ENCODE assay signal across 8 cellular contexts in genomic region chr3:15063656-15064286, GRCh38. TPM values are rescaled to one million over a fixed set of nuclear protein-coding genes. Genes with fewer than 3 reads are reported as not detected.
A peak's percentile ranks its signal among the peaks of the same experiment; 100 is the strongest.
DNase-seq lines count a peak whose midpoint lies in the region; ATAC-seq and TF ChIP-seq lines count a peak whose summit lies in the region.

No MANE protein-coding gene starts in this region.

- peaks cover 12% of the 10 kb centered on the region for H3K27me3 Mint-ChIP-seq in GM23338 (ENCODE audit: insufficient read depth, low read depth, poor library complexity)
- H3K27me3 Mint-ChIP-seq in activated CD4-positive, alpha-beta memory T cell treated with anti-CD3 and anti-CD28 coated beads for 36 hours = no peaks in the 10 kb centered on the region

- CTCF ChIA-PET in activated CD4-positive, alpha-beta memory T cell treated with anti-CD3 and anti-CD28 coated beads for 36 hours (lab: Charles Lee) = interaction anchor here (2.6 kb wide), 1 partner anchor 137 kb away, joined by 11 read pairs; no protein-coding TSS in a partner anchor

- TF ChIP-seq CTCF in GM23338 (conservative IDR thresholded peaks at IDR 0.05; ENCODE audit: low read depth in 2 of 2) (no peak), left ventricle myocardium inferior (IDR thresholded peaks at IDR 0.05; ENCODE audit: borderline replicate concordance) (no peak)

- H3K27me3 ChIP-seq in GM23338 (ENCODE audit: insufficient read depth) (no peaks in the 10 kb centered on the region), left ventricle myocardium inferior (ENCODE audit: low read depth) (no peaks in the 10 kb centered on the region), skeletal muscle satellite cell (ENCODE audit: control insufficient read depth, insufficient read depth, low read length) (no peaks in the 10 kb centered on the region)

- no peak overlapping the region for H2AFZ ChIP-seq in GM23338

- ATAC-seq in GM23338 (no peak), HG03432 (IDR thresholded peaks at IDR 0.05; ENCODE audit: unreplicated experiment) (no peak)

- H3K4me1 Mint-ChIP-seq in GM23338 = peaks cover 18% of the 10 kb centered on the region
- H3K4me1 Mint-ChIP-seq in activated CD4-positive, alpha-beta memory T cell treated with anti-CD3 and anti-CD28 coated beads for 36 hours (ENCODE audit: low read depth) = peaks cover 24% of the 10 kb centered on the region

- H3K27ac ChIP-seq in GM23338 (ENCODE audit: low read depth) (no peak overlapping the region), left ventricle myocardium inferior (replicated peaks) (peak overlapping the region; percentile 90)

- H3K4me3 ChIP-seq in GM23338 = peak overlapping the region; percentile 93
- H3K4me3 ChIP-seq in left ventricle myocardium inferior = peak overlapping the region; percentile 81
- peak overlapping the region; percentile 91 for H3K4me3 ChIP-seq in skeletal muscle satellite cell (ENCODE audit: low read length)

- no peaks in the 10 kb centered on the region for H3F3A ChIP-seq in GM23338 (replicated peaks; ENCODE audit: low read depth)

- peaks cover 6% of the 10 kb centered on the region; the same call in 1 of the 2 replicates for H3K4me1 ChIP-seq in GM23338 (ENCODE audit: insufficient read depth)
- H3K4me1 ChIP-seq in left ventricle myocardium inferior = peaks cover 34% of the 10 kb centered on the region
- H3K4me1 ChIP-seq in skeletal muscle satellite cell (ENCODE audit: control insufficient read depth, insufficient read depth, low read length) = peaks cover 17% of the 10 kb centered on the region

- H3K9me3 ChIP-seq in left ventricle myocardium inferior (replicated peaks) = no peaks in the 10 kb centered on the region
- no peaks in the 10 kb centered on the region for H3K9me3 ChIP-seq in skeletal muscle satellite cell (replicated peaks; ENCODE audit: low read length)

- peaks cover 8% of the 10 kb centered on the region; the same call in 1 of the 2 replicates for H4K20me1 ChIP-seq in GM23338 (replicated peaks; ENCODE audit: insufficient read depth)

- POLR2A ChIA-PET in activated CD4-positive, alpha-beta memory T cell treated with anti-CD3 and anti-CD28 coated beads for 36 hours (lab: Charles Lee) = interaction anchor here (1.6 kb wide), 2 partner anchors 98 to 117 kb away, joined by 4 to 7 read pairs; partner anchors contain the start of gene NR2C2

- H3K9ac ChIP-seq in skeletal muscle satellite cell (ENCODE audit: low read depth, low read length) = peak overlapping the region; percentile 96

- DNase-seq in GM23338 (ENCODE audit: low spot score) (no peak), left ventricle myocardium inferior (no peak), NCI-H2171 (lab: John Stamatoyannopoulos, UW) (no peak), MV-4-11 (lab: John Stamatoyannopoulos, UW) (no peak)
- DNase-seq in activated CD4-positive, alpha-beta memory T cell treated with anti-CD3 and anti-CD28 coated beads for 36 hours = no peak
- DNase-seq in stimulated activated naive CD4-positive, alpha-beta T cell (lab: John Stamatoyannopoulos, UW) = no peak

- H3K36me3 ChIP-seq in GM23338 (ENCODE audit: insufficient read depth) (peaks cover 3% of the 10 kb centered on the region), left ventricle myocardium inferior (peaks cover 10% of the 10 kb centered on the region), skeletal muscle satellite cell (ENCODE audit: insufficient read depth, low read length) (peaks cover 5% of the 10 kb centered on the region)

- intact Hi-C loops in activated CD4-positive, alpha-beta memory T cell treated with anti-CD3 and anti-CD28 coated beads for 36 hours (cut with micrococcal nuclease) = no loop called here
- intact Hi-C loops in left ventricle myocardium inferior (cut with micrococcal nuclease) = no loop called here

- H3K9me2 ChIP-seq in GM23338 (ENCODE audit: insufficient read depth) = no peaks in the 10 kb centered on the region

- H3K4me2 ChIP-seq in GM23338 = peak overlapping the region; percentile 77
- H3K4me2 ChIP-seq in skeletal muscle satellite cell (ENCODE audit: low read length) = peak overlapping the region; percentile 84

- H3K79me2 ChIP-seq in GM23338 (replicated peaks; ENCODE audit: insufficient read depth) = peaks cover 44% of the 10 kb centered on the region

- peaks cover 4% of the 10 kb centered on the region for H3K9me3 Mint-ChIP-seq in GM23338
- no peaks in the 10 kb centered on the region for H3K9me3 Mint-ChIP-seq in activated CD4-positive, alpha-beta memory T cell treated with anti-CD3 and anti-CD28 coated beads for 36 hours

- H3K36me3 Mint-ChIP-seq in GM23338 (ENCODE audit: low read depth) = peaks cover 41% of the 10 kb centered on the region
- H3K36me3 Mint-ChIP-seq in activated CD4-positive, alpha-beta memory T cell treated with anti-CD3 and anti-CD28 coated beads for 36 hours = peaks cover 16% of the 10 kb centered on the region

- peak overlapping the region; percentile 98 for H3K4me3 Mint-ChIP-seq in GM23338
- peak overlapping the region; percentile 96 for H3K4me3 Mint-ChIP-seq in activated CD4-positive, alpha-beta memory T cell treated with anti-CD3 and anti-CD28 coated beads for 36 hours

- H3K27ac Mint-ChIP-seq in GM23338 = peak overlapping the region; percentile 78; the same call in 1 of the 2 replicates
- peak overlapping the region; percentile 69 for H3K27ac Mint-ChIP-seq in activated CD4-positive, alpha-beta memory T cell treated with anti-CD3 and anti-CD28 coated beads for 36 hours

TF ChIP-seq in GM23338, 12 proteins besides CTCF, POLR2A, EP300 and RAD21:
- no peak for TF ChIP-seq REST (IDR thresholded peaks at IDR 0.05; ENCODE audit: unreplicated experiment)
- TF ChIP-seq JUNB (IDR thresholded peaks at IDR 0.05; ENCODE audit: unreplicated experiment) = no peak

RNA-seq across cellular contexts. Expression of gene MRPS25, which starts 1.3 kb away (rescaled TPM):
- 41.0 and 47.9 TPM in 2 replicates for total RNA-seq in GM23338 (2014; rRNA removed; shearing (Covaris generic))
- 61.1 and 75.0 TPM in 2 replicates for polyA plus RNA-seq in GM23338 (2016; fragmentation: Nextera tagmentation; extraction: Ambion mirVana)
- 10 to 100 TPM; 53.8 to 58.5 TPM for total RNA-seq in activated CD4-positive, alpha-beta memory T cell treated with anti-CD3 and anti-CD28 coated beads for 36 hours
- total RNA-seq in left ventricle myocardium inferior = 98.6 TPM
- total RNA-seq in skeletal muscle satellite cell (2012; rRNA removed) = 23.3 and 24.0 TPM in 2 replicates

RNA-seq across cellular contexts. Expression of gene RBSN, which starts 35.2 kb away (rescaled TPM):
- total RNA-seq in GM23338 (2014; rRNA removed; shearing (Covaris generic)) = 26.5 and 33.2 TPM in 2 replicates
- polyA plus RNA-seq in GM23338 (2016; fragmentation: Nextera tagmentation; extraction: Ambion mirVana) = 10.6 and 10.8 TPM in 2 replicates
- total RNA-seq in activated CD4-positive, alpha-beta memory T cell treated with anti-CD3 and anti-CD28 coated beads for 36 hours = 10 to 100 TPM; 15.0 to 15.3 TPM
- 17.3 TPM for total RNA-seq in left ventricle myocardium inferior
- total RNA-seq in skeletal muscle satellite cell (2012; rRNA removed) = 14.4 and 15.3 TPM in 2 replicates
